ENCODE assay signal across 2 cellular contexts in genomic region chrX:101347859-101348451, GRCh38.
TF ChIP-seq lines count a peak whose summit lies in the region.

No MANE protein-coding gene starts in this region.

TF ChIP-seq in HEK293, 187 proteins besides CTCF, POLR2A, EP300 and RAD21 (continued from another document):
- no peak for TF ChIP-seq BCL6B (tag by site-specific recombination; IDR thresholded peaks at IDR 0.05)
- TF ChIP-seq ZNF677 (tag by site-specific recombination; IDR thresholded peaks at IDR 0.05) = no peak
- no peak for TF ChIP-seq ZNF629 (tag by site-specific recombination; IDR thresholded peaks at IDR 0.05)
- TF ChIP-seq ZNF747 (tag by site-specific recombination; IDR thresholded peaks at IDR 0.05) = no peak
- no peak for TF ChIP-seq ZBTB44 (tag by site-specific recombination; IDR thresholded peaks at IDR 0.05)
- no peak for TF ChIP-seq ZSCAN4 (tag by site-specific recombination; IDR thresholded peaks at IDR 0.05)
- no peak for TF ChIP-seq KLF17 (tag by site-specific recombination; IDR thresholded peaks at IDR 0.05)
- no peak for TF ChIP-seq ZNF530 (tag by site-specific recombination; IDR thresholded peaks at IDR 0.05; ENCODE audit: low read depth)
- TF ChIP-seq ZNF837 (tag by site-specific recombination; IDR thresholded peaks at IDR 0.05) = no peak
- TF ChIP-seq ZNF473 (tag by site-specific recombination; IDR thresholded peaks at IDR 0.05) = no peak
- no peak for TF ChIP-seq ZNF658 (tag by site-specific recombination; IDR thresholded peaks at IDR 0.05)
- no peak; the same call in 1 of the 2 replicates for TF ChIP-seq ZNF76 (tag by site-specific recombination; IDR thresholded peaks at IDR 0.05; ENCODE audit: borderline replicate concordance, low read depth)
- no peak for TF ChIP-seq SETDB1 (IDR thresholded peaks at IDR 0.05; ENCODE audit: insufficient read length, low read length)
- TF ChIP-seq ZNF24 (tag by site-specific recombination; IDR thresholded peaks at IDR 0.05) = no peak
- no peak for TF ChIP-seq ZBTB10 (tag by site-specific recombination; IDR thresholded peaks at IDR 0.05)
- no peak for TF ChIP-seq ELK4 (IDR thresholded peaks at IDR 0.05; ENCODE audit: borderline replicate concordance, low read depth, low read length)
- TF ChIP-seq ZNF140 (tag by site-specific recombination; IDR thresholded peaks at IDR 0.05) = no peak

TF ChIP-seq in neural cell, 6 proteins besides CTCF, POLR2A, EP300 and RAD21 (continued from another document):
- TF ChIP-seq REST (IDR thresholded peaks at IDR 0.05; ENCODE audit: borderline replicate concordance) = no peak
